Comparison of ENCODE assay signal across 26 cellular contexts in genomic region chr12:54744590-54744989, GRCh38.
"Had no signal": no experiment of that assay in that cellular context is flagged by ENCODE, and none has a peak within 500 bp of the region (broad histone marks: within the 10 kb centered on the region; RNA-seq: fewer than 3 reads in every experiment).

No MANE protein-coding gene starts in this region.

- H3K27me3 ChIP-seq: esophagus squamous epithelium, left lung had no signal

- H3K36me3 Mint-ChIP-seq: mesothelial cell of epicardium had no signal

- H3K36me3 ChIP-seq: esophagus squamous epithelium, gastrocnemius medialis, heart right ventricle, left lung, lower lobe of right lung had no signal

- H3K9me3 ChIP-seq: esophagus squamous epithelium, gastrocnemius medialis, heart right ventricle, left lung, lower lobe of right lung, mucosa of descending colon had no signal

- H3K27ac ChIP-seq: coronary artery, dorsolateral prefrontal cortex, epithelial cell of prostate, esophagus squamous epithelium, gastrocnemius medialis, heart right ventricle, left lung, lower lobe of right lung had no signal

- ATAC-seq: esophagus mucosa, gastrocnemius medialis, heart right ventricle, left colon, left lung, left ventricle myocardium superior, lower lobe of right lung, mucosa of descending colon had no signal

- H3K4me3 ChIP-seq: coronary artery, dorsolateral prefrontal cortex, esophagus squamous epithelium, gastrocnemius medialis, heart right ventricle, left lung, lower lobe of right lung, mucosa of descending colon had no signal

- H3K4me3 Mint-ChIP-seq: mesothelial cell of epicardium had no signal

- H3K4me1 ChIP-seq: gastrocnemius medialis, left lung, lower lobe of right lung had no signal

- DNase-seq: dermis blood vessel endothelial cell; dorsolateral prefrontal cortex; effector CD4-positive, alpha-beta T cell; effector memory CD4-positive, alpha-beta T cell; erythroblast; esophagus squamous epithelium; foreskin fibroblast; foreskin melanocyte; gastrocnemius medialis; glutamatergic neuron; head of caudate nucleus; heart right ventricle; hippocampal formation; islet precursor cell; kidney; kidney glomerular epithelial cell; left colon; left lung; left ventricle myocardium superior; lower lobe of right lung; mesenchymal stem cell; mucosa of descending colon had no signal

- H3K4me1 Mint-ChIP-seq: mesothelial cell of epicardium had no signal

- H3K9me3 Mint-ChIP-seq: mesothelial cell of epicardium had no signal

- H3K27ac Mint-ChIP-seq: mesothelial cell of epicardium had no signal
